In the genomic region with DNA sequence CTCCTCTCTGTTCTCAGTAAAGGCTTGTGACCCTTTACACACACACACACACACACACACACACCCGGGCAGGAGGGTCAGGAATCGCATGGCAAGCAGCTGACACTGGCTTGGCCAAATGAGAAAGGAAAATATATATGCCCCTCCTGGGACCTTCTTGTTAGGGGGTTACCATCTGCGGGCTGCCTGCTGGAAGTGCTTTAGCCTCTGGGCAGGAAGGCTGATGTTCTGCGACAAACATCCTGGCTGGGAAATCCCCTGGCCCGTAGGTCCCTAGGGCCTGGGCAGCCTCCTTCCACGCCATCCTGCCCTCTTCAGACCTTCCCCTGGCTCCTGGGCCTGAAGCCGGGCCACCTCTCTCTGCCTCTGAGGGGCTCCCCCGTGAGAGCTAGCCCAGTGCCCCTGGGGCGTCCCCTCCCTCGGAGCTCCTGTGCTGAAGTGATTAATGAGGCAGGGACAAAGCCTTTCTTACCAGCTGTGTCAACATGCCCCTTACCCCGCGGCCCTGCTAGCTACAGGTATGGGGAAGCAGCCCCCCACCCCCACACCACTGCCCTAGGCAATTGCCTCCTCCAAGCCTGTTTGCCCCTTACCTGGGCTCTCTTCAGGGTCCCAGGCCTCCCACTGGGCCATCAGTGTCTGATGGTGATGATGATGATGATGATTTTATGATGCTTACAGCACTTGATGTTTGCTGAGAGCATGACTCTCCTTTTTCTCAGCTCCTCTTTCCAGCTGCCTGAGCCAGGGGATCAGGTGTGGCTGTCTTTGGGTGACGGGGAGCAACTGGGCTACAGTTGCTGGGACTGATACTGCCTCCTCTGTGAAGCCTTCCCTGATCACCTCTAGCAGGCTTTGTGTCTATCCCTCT, we compare ENCODE assay signal across 8 cellular contexts. TPM values are rescaled to one million over a fixed set of nuclear protein-coding genes. Genes with fewer than 3 reads are reported as not detected.
A peak's percentile ranks its signal among the peaks of the same experiment; 100 is the strongest.
DNase-seq lines count a peak whose midpoint lies in the region; ATAC-seq and TF ChIP-seq lines count a peak whose summit lies in the region.

No MANE protein-coding gene starts in this region.

- H3K4me3 Mint-ChIP-seq in activated T-cell treated with anti-CD3 and anti-CD28 coated beads, Interleukin-2, amount 50 U/mL, for 4 hours: no peak overlapping the region

- H3K4me1 ChIP-seq in ACC112 (ENCODE audit: control insufficient read depth, insufficient read depth, low read length, unreplicated experiment) (peaks cover 28% of the 10 kb centered on the region), iPS-15b (ENCODE audit: control insufficient read depth, insufficient read depth, low read length) (peaks cover 32% of the 10 kb centered on the region), suprapubic skin (peaks cover 26% of the 10 kb centered on the region)

- no peak for TF ChIP-seq CTCF in suprapubic skin (IDR thresholded peaks at IDR 0.05)

- H2AFZ ChIP-seq in ACC112 (ENCODE audit: low read length, unreplicated experiment): no peak overlapping the region

- no peaks in the 10 kb centered on the region for H3K9me3 Mint-ChIP-seq in activated T-cell treated with anti-CD3 and anti-CD28 coated beads, Interleukin-2, amount 50 U/mL, for 4 hours

- H3K4me1 Mint-ChIP-seq in activated T-cell treated with anti-CD3 and anti-CD28 coated beads, Interleukin-2, amount 50 U/mL, for 4 hours (ENCODE audit: low read depth): peaks cover 15% of the 10 kb centered on the region

- no peak for TF ChIP-seq POLR2A in suprapubic skin (IDR thresholded peaks at IDR 0.05)

- H3K27me3 ChIP-seq in ACC112 (ENCODE audit: insufficient read depth, low read length) (no peaks in the 10 kb centered on the region), iPS-15b (ENCODE audit: control insufficient read depth, insufficient read depth, low read length) (no peaks in the 10 kb centered on the region), suprapubic skin (no peaks in the 10 kb centered on the region)

- H3K27ac ChIP-seq in ACC112 (ENCODE audit: low read depth, low read length) (peak overlapping the region; percentile 64; the same call in 1 of the 2 replicates), suprapubic skin (peak overlapping the region; percentile 8)

- peaks cover 2% of the 10 kb centered on the region for H3K27me3 Mint-ChIP-seq in activated T-cell treated with anti-CD3 and anti-CD28 coated beads, Interleukin-2, amount 50 U/mL, for 4 hours (ENCODE audit: low read depth)

- H3K79me2 ChIP-seq in ACC112 (ENCODE audit: control insufficient read depth, insufficient read depth, low read length, unreplicated experiment): no peaks in the 10 kb centered on the region

- no peaks in the 10 kb centered on the region for H3K36me3 ChIP-seq in ACC112 (ENCODE audit: insufficient read depth, low read length)
- H3K36me3 ChIP-seq in iPS-15b (ENCODE audit: control insufficient read depth, insufficient read depth, low read length): no peaks in the 10 kb centered on the region
- no peaks in the 10 kb centered on the region for H3K36me3 ChIP-seq in suprapubic skin

- no peaks in the 10 kb centered on the region for H3K36me3 Mint-ChIP-seq in activated T-cell treated with anti-CD3 and anti-CD28 coated beads, Interleukin-2, amount 50 U/mL, for 4 hours (ENCODE audit: insufficient read depth)

- H3K9ac ChIP-seq in iPS-15b (ENCODE audit: low read depth, low read length): peak overlapping the region; percentile 51

- H3K4me3 ChIP-seq in ACC112 (ENCODE audit: low read depth, low read length) (no peak overlapping the region), iPS-15b (ENCODE audit: low read depth, low read length) (no peak overlapping the region), suprapubic skin (no peak overlapping the region)

- DNase-seq in GM19238 (ENCODE audit: insufficient read length, low spot score) (peak; percentile 47), NCI-H146 treated with DMSO at 0.1 percent for 48 hours (lab: John Stamatoyannopoulos, UW; ENCODE audit: unreplicated experiment) (peak; percentile 94), suprapubic skin (ENCODE audit: low spot score in 2 of 2) (no peak), globus pallidus (ENCODE audit: low spot score) (no peak)
- no peak for DNase-seq in activated T-cell treated with anti-CD3 and anti-CD28 coated beads, Interleukin-2, amount 50 U/mL, for 4 hours

- H3K9me3 ChIP-seq in iPS-15b (ENCODE audit: control insufficient read depth, insufficient read depth, low read length) (no peaks in the 10 kb centered on the region), suprapubic skin (no peaks in the 10 kb centered on the region)

- TF ChIP-seq EP300 in suprapubic skin (IDR thresholded peaks at IDR 0.05): no peak

- WGBS in suprapubic skin: 24% methylated on average over 13 of the region's 13 CpGs

- peak; percentile 53 to 70 for ATAC-seq in activated T-cell treated with anti-CD3 and anti-CD28 coated beads, Interleukin-2, amount 50 U/mL, for 4 hours
- ATAC-seq in GM19351 (IDR thresholded peaks at IDR 0.05; ENCODE audit: unreplicated experiment): no peak

RNA-seq across cellular contexts. Expression of a gene that starts 32.8 kb away (rescaled TPM):
- total RNA-seq in activated T-cell treated with anti-CD3 and anti-CD28 coated beads, Interleukin-2, amount 50 U/mL, for 4 hours: 1 to 10 TPM; 1.1 to 2.2 (median 2.2) TPM
- 1 to 10 TPM; 5.6 to 7.1 (median 6.3) TPM for total RNA-seq in suprapubic skin

Comparison
In these comparisons a context has a peak if more than half of its experiments do, and no peak if none do; other contexts are left out.
1. DNase-seq: peak in GM19238 (single experiment) and NCI-H146 treated with DMSO at 0.1 percent for 48 hours (single experiment); none in activated T-cell treated with anti-CD3 and anti-CD28 coated beads, Interleukin-2, amount 50 U/mL, for 4 hours (single experiment), suprapubic skin (0 of 2) and globus pallidus (single experiment).